Comparison of ENCODE assay signal across 8 cellular contexts in the genomic region with DNA sequence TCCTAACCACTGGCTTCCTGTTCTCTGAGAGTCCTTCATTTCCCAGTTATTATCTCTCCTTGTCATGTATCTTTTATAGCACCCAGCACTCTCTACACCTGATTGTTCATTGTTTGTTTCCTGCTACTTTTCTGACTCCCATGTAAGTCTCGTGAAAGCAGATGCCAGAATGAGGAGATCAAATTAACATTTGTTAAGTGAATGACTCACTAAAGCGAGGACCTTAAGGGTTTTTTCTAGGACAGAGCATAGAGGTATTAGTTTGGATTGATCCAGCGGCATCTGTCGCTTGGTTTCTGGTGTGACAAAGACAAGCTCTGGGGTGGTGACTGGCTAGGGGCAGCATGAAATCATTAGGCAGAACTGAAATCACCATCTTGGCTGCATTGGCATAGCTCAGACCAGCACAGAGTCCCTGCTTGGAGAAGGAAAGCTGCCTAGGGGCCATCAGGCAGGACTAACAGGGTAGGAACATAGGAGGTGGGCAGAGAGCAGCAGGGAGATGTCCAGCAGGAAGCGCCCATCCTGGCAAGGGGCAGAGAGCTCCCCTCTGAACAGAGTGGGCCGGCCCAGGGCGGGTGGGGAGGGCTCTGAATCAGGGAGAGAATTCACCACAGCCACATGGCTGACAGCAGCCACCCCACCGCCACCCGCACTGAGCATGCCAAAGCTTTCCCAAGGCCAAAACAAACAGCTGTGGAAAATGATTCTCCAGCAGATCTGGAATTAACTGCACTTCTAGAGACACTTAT.
DNase-seq lines count a peak whose midpoint lies in the region; ATAC-seq, FAIRE-seq and TF ChIP-seq lines count a peak whose summit lies in the region.

No MANE protein-coding gene starts in this region.

- H3K27me3 Mint-ChIP-seq in nephron progenitor cell (ENCODE audit: low read depth, poor library complexity) = no peaks in the 10 kb centered on the region
- peaks cover 5% of the 10 kb centered on the region in 2 donors for H3K27me3 Mint-ChIP-seq in CD8-positive, alpha-beta memory T cell

- no peaks in the 10 kb centered on the region for H3K9me3 Mint-ChIP-seq in nephron progenitor cell
- no peaks in the 10 kb centered on the region for H3K9me3 Mint-ChIP-seq in CD8-positive, alpha-beta memory T cell

- 33 to 41% methylated on average over 9 of the region's 9 CpGs for WGBS in body of pancreas, 2 donors

- POLR2A ChIA-PET in CD8-positive, alpha-beta memory T cell (lab: Charles Lee) = no interaction called here

- intact Hi-C loops in body of pancreas (cut with DNase I) = no loop called here

- H3K27me3 ChIP-seq in body of pancreas = no peaks in the 10 kb centered on the region
- no peaks in the 10 kb centered on the region for H3K27me3 ChIP-seq in CD8-positive, alpha-beta memory T cell (ENCODE audit: insufficient read depth, low read length, poor library complexity, severe bottlenecking)

- no peak for FAIRE-seq in HTR-8/SVneo (lab: Jason Lieb, UNC)

- H3K4me1 ChIP-seq in body of pancreas = peaks cover 11% of the 10 kb centered on the region
- peaks cover 10% of the 10 kb centered on the region for H3K4me1 ChIP-seq in CD8-positive, alpha-beta memory T cell (ENCODE audit: insufficient read depth, low read length)

- CTCF ChIA-PET in CD8-positive, alpha-beta memory T cell (lab: Charles Lee) = no interaction called here

- H3K36me3 Mint-ChIP-seq in nephron progenitor cell (ENCODE audit: low read depth) = no peaks in the 10 kb centered on the region
- no peaks in the 10 kb centered on the region for H3K36me3 Mint-ChIP-seq in CD8-positive, alpha-beta memory T cell

- H3K4me3 ChIP-seq in body of pancreas = no peak overlapping the region
- H3K4me3 ChIP-seq in CD8-positive, alpha-beta memory T cell (ENCODE audit: low read length) = no peak overlapping the region

- no peak overlapping the region for H3K4me3 Mint-ChIP-seq in nephron progenitor cell
- no peak overlapping the region for H3K4me3 Mint-ChIP-seq in CD8-positive, alpha-beta memory T cell

- no peak for TF ChIP-seq POLR2A in body of pancreas (IDR thresholded peaks at IDR 0.05)

- peak; percentile 80 for ATAC-seq in body of pancreas
- no peak for ATAC-seq in GM18517 (IDR thresholded peaks at IDR 0.05; ENCODE audit: unreplicated experiment)
- no peak for ATAC-seq in GM18870 (IDR thresholded peaks at IDR 0.05; ENCODE audit: unreplicated experiment)

- H3K9me3 ChIP-seq in body of pancreas = no peaks in the 10 kb centered on the region
- H3K9me3 ChIP-seq in CD8-positive, alpha-beta memory T cell (ENCODE audit: low read length) = no peaks in the 10 kb centered on the region

- H3K27ac ChIP-seq in body of pancreas = peak overlapping the region; percentile 53 to 70 (median 54)
- H3K27ac ChIP-seq in CD8-positive, alpha-beta memory T cell (ENCODE audit: low read depth, low read length) = no peak overlapping the region

- no peaks in the 10 kb centered on the region for H3K36me3 ChIP-seq in body of pancreas (replicated peaks in 1 of 2; ENCODE audit: insufficient read depth in 1 of 2, low read depth in 2 of 2)
- H3K36me3 ChIP-seq in CD8-positive, alpha-beta memory T cell (ENCODE audit: insufficient read depth, low read length) = no peaks in the 10 kb centered on the region

- TF ChIP-seq CTCF in body of pancreas (IDR thresholded peaks at IDR 0.05) (no peak), nephron progenitor cell (IDR thresholded peaks at IDR 0.05) (no peak)

- H3K27ac Mint-ChIP-seq in nephron progenitor cell = peak overlapping the region; percentile 20
- H3K27ac Mint-ChIP-seq in CD8-positive, alpha-beta memory T cell = peak overlapping the region in 1 of 8 donors; percentile 36

- H3K4me1 Mint-ChIP-seq in nephron progenitor cell = peaks cover 12% of the 10 kb centered on the region
- peaks cover 6 to 22% (median 20%) of the 10 kb centered on the region in 3 donors for H3K4me1 Mint-ChIP-seq in CD8-positive, alpha-beta memory T cell

- DNase-seq in DMS79 (lab: John Stamatoyannopoulos, UW) (peak; percentile 56), NCI-H2107 (lab: John Stamatoyannopoulos, UW) (peak; percentile 64), body of pancreas (peak; percentile 27 to 62 (median 46)), nephron progenitor cell (no peak), HTR-8/SVneo (ENCODE audit: insufficient read length, low spot score) (no peak)
- no peak for DNase-seq in CD8-positive, alpha-beta memory T cell

Comparison
In these comparisons a context has a peak if more than half of its experiments do, and no peak if none do; other contexts are left out.
1. DNase-seq: peak in DMS79 (single experiment), NCI-H2107 (single experiment) and body of pancreas (4 of 4); none in nephron progenitor cell (single experiment), CD8-positive, alpha-beta memory T cell (0 of 5) and HTR-8/SVneo (single experiment).